ENCODE assay signal across 13 cellular contexts in genomic region chr12:49295087-49296001, GRCh38. TPM values are rescaled to one million over a fixed set of nuclear protein-coding genes. Genes with fewer than 3 reads are reported as not detected.
DNase-seq lines count a peak whose midpoint lies in the region; TF ChIP-seq lines count a peak whose summit lies in the region.
"Had no signal": no experiment of that assay in that cellular context is flagged by ENCODE, and none has a peak within 500 bp of the region (broad histone marks: within the 10 kb centered on the region; RNA-seq: fewer than 3 reads in every experiment).

TSS of gene PRPH (plus strand) at chr12:49295147. CDS start at chr12:49295201, 54 bp downstream.

- H3K4me3 Mint-ChIP-seq in type B pancreatic cell: no peak within 1 kb of the TSS

- no TSS peak for BruUV-seq in mammary epithelial cell (replicated peaks; lab: Mats Ljungman, UMichigan)

- H3K27me3 ChIP-seq in H7 (ENCODE audit: control insufficient read depth, insufficient read depth, low read length): peaks cover 69% of the 10 kb centered on the region
- H3K27me3 ChIP-seq in mammary epithelial cell (ENCODE audit: insufficient read depth, low read length): peaks cover 12% of the 10 kb centered on the region

- H3K9ac ChIP-seq in mammary epithelial cell (ENCODE audit: insufficient read depth, low read length): no peak within 1 kb of the TSS

- peak; percentile 22 for DNase-seq in AG20443 (ENCODE audit: low spot score)
- DNase-seq in H7: peak; percentile 78
- peak; percentile 23 for DNase-seq in dermis blood vessel endothelial cell
- DNase-seq in left kidney (ENCODE audit: low read depth, low spot score): peak; percentile 76
- no peak for DNase-seq in NCI-H1092 (lab: John Stamatoyannopoulos, UW)
- no peak for DNase-seq in DMS 273 treated with DMSO at 0.1 percent for 48 hours (lab: John Stamatoyannopoulos, UW)
- no peak for DNase-seq in mammary epithelial cell
- DNase-seq in type B pancreatic cell (ENCODE audit: extremely low spot score, unreplicated experiment): no peak
- DNase-seq: activated CD4-positive, alpha-beta memory T cell treated with anti-CD3 and anti-CD28 coated beads, Interleukin-2, amount 10 ng/mL, durations not matched to agents 7 days and 5 days; CD4-positive, CD25-positive, alpha-beta regulatory T cell; NCI-H510A had no signal

- dilution Hi-C loops in mammary epithelial cell (cut with HindIII; ENCODE audit: low sequenced_read_pairs): no loop called here

- H3K36me3 ChIP-seq in H7 (replicated peaks; ENCODE audit: control insufficient read depth, insufficient read depth, low read length) (no peaks in the 10 kb centered on the region), mammary epithelial cell (ENCODE audit: insufficient read depth, low read length) (no peaks in the 10 kb centered on the region)

- H3K4me2 ChIP-seq in mammary epithelial cell (ENCODE audit: insufficient read depth, low read depth, low read length): no peak within 1 kb of the TSS

- H3K9me3 ChIP-seq in mammary epithelial cell (replicated peaks; ENCODE audit: insufficient read depth, low read length): no peaks in the 10 kb centered on the region

- H3K4me3 ChIP-seq in H7 (ENCODE audit: insufficient read depth, low read depth, low read length) (peak within 1 kb of the TSS; percentile 23), mammary epithelial cell (replicated peaks in 1 of 3; ENCODE audit: insufficient read depth in 1 of 3, low read depth in 2 of 3, low read length in 3 of 3) (no peak within 1 kb of the TSS)

- H3K27me3 Mint-ChIP-seq in type B pancreatic cell: peaks cover 78% of the 10 kb centered on the region

- WGBS in mammary epithelial cell (ENCODE audit: low coverage, missing lambda C conversion rate): 38% methylated on average over 12 of the region's 82 CpGs

- intact Hi-C loops in mammary epithelial cell (cut with micrococcal nuclease): loop anchor here (1.0 to 2.0 kb wide), 2 partner anchors 7 to 27 kb away; no protein-coding TSS in a partner anchor

- no peak within 1 kb of the TSS for H3K27ac ChIP-seq in mammary epithelial cell (ENCODE audit: insufficient read depth, low read depth, low read length)

- no peaks in the 10 kb centered on the region for H3K4me1 Mint-ChIP-seq in type B pancreatic cell (ENCODE audit: unreplicated experiment)

- H3K79me2 ChIP-seq in mammary epithelial cell (ENCODE audit: insufficient read depth, low read length): no peaks in the 10 kb centered on the region

- H3K9me3 Mint-ChIP-seq in type B pancreatic cell: no peaks in the 10 kb centered on the region
- H3K9me3 Mint-ChIP-seq: activated CD4-positive, alpha-beta memory T cell treated with anti-CD3 and anti-CD28 coated beads, Interleukin-2, amount 10 ng/mL, durations not matched to agents 7 days and 5 days had no signal

- no peaks in the 10 kb centered on the region for H4K20me1 ChIP-seq in mammary epithelial cell (ENCODE audit: insufficient read depth, low read length)

- CTCF ChIA-PET in mammary epithelial cell (lab: Charles Lee; ENCODE audit: low non-redundant PET): interaction anchor here (0.6 kb wide), 1 partner anchor 9 kb away, joined by 3 read pairs; no protein-coding TSS in a partner anchor

- H2AFZ ChIP-seq in mammary epithelial cell (ENCODE audit: low read depth, low read length): no peak within 1 kb of the TSS

- no peaks in the 10 kb centered on the region for H3K36me3 Mint-ChIP-seq in type B pancreatic cell
- H3K36me3 Mint-ChIP-seq: CD4-positive, CD25-positive, alpha-beta regulatory T cell had no signal

- H3K27ac Mint-ChIP-seq in type B pancreatic cell: no peak within 1 kb of the TSS
- H3K27ac Mint-ChIP-seq: activated CD4-positive, alpha-beta memory T cell treated with anti-CD3 and anti-CD28 coated beads, Interleukin-2, amount 10 ng/mL, durations not matched to agents 7 days and 5 days; CD4-positive, CD25-positive, alpha-beta regulatory T cell had no signal

- TF ChIP-seq CTCF in mammary epithelial cell (conservative IDR thresholded peaks at IDR 0.05 in 1 of 2, IDR thresholded peaks at IDR 0.05 in 1 of 2; ENCODE audit: extremely low read depth in 1 of 2, insufficient read depth in 1 of 2, low read depth in 1 of 2, low read length in 2 of 2): no peak
- no peak for TF ChIP-seq CTCF in type B pancreatic cell (conservative IDR thresholded peaks at IDR 0.05)

- peaks cover 11% of the 10 kb centered on the region for H3K4me1 ChIP-seq in mammary epithelial cell (ENCODE audit: insufficient read depth, low read length)

- in situ Hi-C loops in mammary epithelial cell (cut with MboI; ENCODE audit: low sequenced_read_pairs in 2 of 2): no loop called here

RNA-seq across cellular contexts. Expression of gene PRPH, which starts in this region (rescaled TPM):
- 2.5 and 5.1 TPM in 2 replicates for total RNA-seq in H7 (2014; rRNA removed; shearing (Covaris generic))
- not detected in 2 replicates for total RNA-seq in dermis blood vessel endothelial cell
- total RNA-seq in mammary epithelial cell: under 1 TPM in 1 of 2 donors, not detected in 1; 0.35 TPM
- polyA plus RNA-seq in mammary epithelial cell: not detected
- polyA minus RNA-seq in mammary epithelial cell: not detected
- total RNA-seq in type B pancreatic cell (ENCODE audit: low replicate concordance): 1.8 and 7.3 TPM in 2 replicates
- total RNA-seq: CD4-positive, CD25-positive, alpha-beta regulatory T cell; osteocyte; SK-MEL-5 had no signal

Comparison
In these comparisons a context has a peak if more than half of its experiments do, and no peak if none do; other contexts are left out.
1. Peak in DNase-seq in dermis blood vessel endothelial cell; RNA of the gene not detected or under 1 TPM.
2. DNase-seq: peak in AG20443 (single experiment), H7 (single experiment) and left kidney (single experiment); none in NCI-H1092 (single experiment), DMS 273 treated with DMSO at 0.1 percent for 48 hours (single experiment), mammary epithelial cell (single experiment) and type B pancreatic cell (single experiment).